ENCODE assay signal across 8 cellular contexts in genomic region chr9:35604578-35605335, GRCh38. TPM values are rescaled to one million over a fixed set of nuclear protein-coding genes. Genes with fewer than 3 reads are reported as not detected.
A peak's percentile ranks its signal among the peaks of the same experiment; 100 is the strongest.
DNase-seq lines count a peak whose midpoint lies in the region; ATAC-seq and TF ChIP-seq lines count a peak whose summit lies in the region.

A gene with protein sequence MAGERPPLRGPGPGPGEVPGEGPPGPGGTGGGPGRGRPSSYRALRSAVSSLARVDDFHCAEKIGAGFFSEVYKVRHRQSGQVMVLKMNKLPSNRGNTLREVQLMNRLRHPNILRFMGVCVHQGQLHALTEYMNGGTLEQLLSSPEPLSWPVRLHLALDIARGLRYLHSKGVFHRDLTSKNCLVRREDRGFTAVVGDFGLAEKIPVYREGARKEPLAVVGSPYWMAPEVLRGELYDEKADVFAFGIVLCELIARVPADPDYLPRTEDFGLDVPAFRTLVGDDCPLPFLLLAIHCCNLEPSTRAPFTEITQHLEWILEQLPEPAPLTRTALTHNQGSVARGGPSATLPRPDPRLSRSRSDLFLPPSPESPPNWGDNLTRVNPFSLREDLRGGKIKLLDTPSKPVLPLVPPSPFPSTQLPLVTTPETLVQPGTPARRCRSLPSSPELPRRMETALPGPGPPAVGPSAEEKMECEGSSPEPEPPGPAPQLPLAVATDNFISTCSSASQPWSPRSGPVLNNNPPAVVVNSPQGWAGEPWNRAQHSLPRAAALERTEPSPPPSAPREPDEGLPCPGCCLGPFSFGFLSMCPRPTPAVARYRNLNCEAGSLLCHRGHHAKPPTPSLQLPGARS (plus strand): TSS chr9:35605262. CDS start chr9:35605620, 358 bp downstream.

- peak within 1 kb of the TSS; percentile 64 to 92 for H3K4me3 ChIP-seq in gastroesophageal sphincter
- peak within 1 kb of the TSS; percentile 72 to 91 for H3K4me3 ChIP-seq in neuronal stem cell (ENCODE audit: low read length in 2 of 2)

- peaks cover 15 to 22% (median 20%) of the 10 kb centered on the region in 3 donors for H3K4me1 Mint-ChIP-seq in IgD-negative memory B cell

- H2AFZ ChIP-seq in neuronal stem cell (ENCODE audit: low read length), result peak within 1 kb of the TSS; percentile 87

- H2BK5ac ChIP-seq in neuronal stem cell (ENCODE audit: low read length), result no peak within 1 kb of the TSS

- H3K36me3 ChIP-seq in gastroesophageal sphincter (peaks cover 0 to 26% of the 10 kb centered on the region in 2 donors), neuronal stem cell (replicated peaks in 1 of 2; ENCODE audit: control insufficient read depth in 2 of 2, insufficient read depth in 2 of 2, low read length in 2 of 2) (peaks cover 21 to 28% of the 10 kb centered on the region in 2 donors)

- TF ChIP-seq EP300 in gastroesophageal sphincter (IDR thresholded peaks at IDR 0.05), result no peak

- H2BK120ac ChIP-seq in neuronal stem cell (ENCODE audit: low read depth, low read length), result no peak within 1 kb of the TSS

- ATAC-seq in GM21529 (IDR thresholded peaks at IDR 0.05; ENCODE audit: unreplicated experiment), result peak; percentile 45
- ATAC-seq in gastroesophageal sphincter, result peak; percentile 38

- TF ChIP-seq CTCF in gastroesophageal sphincter (IDR thresholded peaks at IDR 0.05), result no peak

- H3K4me3 Mint-ChIP-seq in IgD-negative memory B cell, result peak within 1 kb of the TSS; percentile 91 to 98 (median 97)

- peak within 1 kb of the TSS; percentile 86 for H3K23ac ChIP-seq in neuronal stem cell (ENCODE audit: low read depth, low read length, poor library complexity)

- peaks cover 0 to 42% (median 17%) of the 10 kb centered on the region in 3 donors for H3K4me1 ChIP-seq in gastroesophageal sphincter
- peaks cover 9 to 10% of the 10 kb centered on the region in 2 donors for H3K4me1 ChIP-seq in neuronal stem cell (ENCODE audit: control insufficient read depth in 2 of 2, insufficient read depth in 1 of 2, low read depth in 1 of 2, low read length in 2 of 2)

- no peak within 1 kb of the TSS for H3K4ac ChIP-seq in neuronal stem cell (ENCODE audit: low read length)

- H3K9me3 ChIP-seq in gastroesophageal sphincter (no peaks in the 10 kb centered on the region), neuronal stem cell (replicated peaks in 1 of 2; ENCODE audit: control insufficient read depth in 2 of 2, insufficient read depth in 1 of 2, low read depth in 1 of 2, low read length in 2 of 2) (no peaks in the 10 kb centered on the region)

- peak within 1 kb of the TSS; percentile 72 to 97 (median 90) for H3K27ac ChIP-seq in gastroesophageal sphincter
- H3K27ac ChIP-seq in neuronal stem cell (replicated peaks; ENCODE audit: low read length), result peak within 1 kb of the TSS; percentile 75

- H4K8ac ChIP-seq in neuronal stem cell (ENCODE audit: low read depth, low read length), result no peak within 1 kb of the TSS

- TF ChIP-seq POLR2A in gastroesophageal sphincter (IDR thresholded peaks at IDR 0.05), result no peak

- H3K36me3 Mint-ChIP-seq in IgD-negative memory B cell, result no peaks in the 10 kb centered on the region

- H3K27me3 ChIP-seq in gastroesophageal sphincter (no peaks in the 10 kb centered on the region), neuronal stem cell (ENCODE audit: control insufficient read depth in 3 of 3, insufficient read depth in 3 of 3, low read depth in 1 of 3, low read length in 3 of 3) (no peaks in the 10 kb centered on the region)

- DNase-seq in DMS114 treated with DMSO at 0.1 percent for 48 hours (lab: John Stamatoyannopoulos, UW; ENCODE audit: unreplicated experiment), result peak; percentile 56
- peak; percentile 53 for DNase-seq in SK-MEL-5 (ENCODE audit: low read depth, low spot score)
- peak; percentile 87 for DNase-seq in activated naive CD4-positive, alpha-beta T cell treated with Interleukin-2 at 50 U/mL for 16 hours
- DNase-seq in neuronal stem cell (ENCODE audit: low spot score), result peak; percentile 85
- peak; percentile 29 for DNase-seq in stromal cell of bone marrow (ENCODE audit: low read depth)

- H3K9me3 Mint-ChIP-seq in IgD-negative memory B cell, result no peaks in the 10 kb centered on the region

- in situ Hi-C loops in SK-MEL-5 (cut with HindIII; ENCODE audit: low pct_unique_long_range_greater_than_20kb, low sequenced_read_pairs), result no loop called here

- H2AK5ac ChIP-seq in neuronal stem cell (ENCODE audit: low read depth, low read length), result peak within 1 kb of the TSS; percentile 6

- H3K9ac ChIP-seq in neuronal stem cell (ENCODE audit: low read depth, low read length, poor library complexity), result peak within 1 kb of the TSS; percentile 88

- H3K27me3 Mint-ChIP-seq in IgD-negative memory B cell, result no peaks in the 10 kb centered on the region

- H2BK15ac ChIP-seq in neuronal stem cell (ENCODE audit: low read length), result peak within 1 kb of the TSS; percentile 81

- H3K27ac Mint-ChIP-seq in IgD-negative memory B cell, result peak within 1 kb of the TSS; percentile 94 to 99 (median 95)

- H2BK12ac ChIP-seq in neuronal stem cell (ENCODE audit: low read length), result no peak within 1 kb of the TSS

- H3K18ac ChIP-seq in neuronal stem cell (ENCODE audit: low read length), result peak within 1 kb of the TSS; percentile 92

- WGBS in gastroesophageal sphincter (ENCODE audit: low coverage in 1 of 2), 2 donors, result 0% methylated on average over 6 to 9 of the region's 52 CpGs
- WGBS in neuronal stem cell (ENCODE audit: extremely low coverage in 2 of 2, insufficient read length in 2 of 2, insufficient replicate concordance in 1 of 2), 2 donors, result no CpG with 5 or more reads among the region's 52 CpGs

- peaks cover 5% of the 10 kb centered on the region for H3K79me1 ChIP-seq in neuronal stem cell (ENCODE audit: low read depth, low read length)

- H3K4me2 ChIP-seq in neuronal stem cell (ENCODE audit: insufficient read depth, low read length, poor library complexity, severe bottlenecking), result peak within 1 kb of the TSS; percentile 92

- H3K14ac ChIP-seq in neuronal stem cell (ENCODE audit: low read length), result no peak within 1 kb of the TSS

- H4K91ac ChIP-seq in neuronal stem cell (ENCODE audit: low read depth, low read length, poor library complexity), result no peak within 1 kb of the TSS

RNA-seq across cellular contexts. Expression of the gene that starts here (rescaled TPM):
- polyA plus RNA-seq in IgD-negative memory B cell, result 10.3 TPM
- total RNA-seq in SK-MEL-5 (2014; rRNA removed; shearing (Covaris generic)), result 4.1 and 5.5 TPM in 2 replicates
- polyA plus RNA-seq in SK-MEL-5 (2015; cell fraction: cytosol; rRNA removed), result 17.0 and 21.0 TPM in 2 replicates
- 52.6 and 114 TPM in 2 replicates for polyA plus RNA-seq in SK-MEL-5 (2015; cell fraction: nucleus; rRNA removed)
- 10 to 100 TPM; 38.2 to 77.1 (median 40.2) TPM for total RNA-seq in gastroesophageal sphincter
- 23.9 TPM for polyA plus RNA-seq in neuronal stem cell (2013, experiment 1 of 2)
- 22.7 TPM for polyA plus RNA-seq in neuronal stem cell (2013, experiment 2 of 2)

Comparison
In these comparisons a context has a peak if more than half of its experiments do, and no peak if none do; other contexts are left out.
1. Peak in every context shown above with its lines: DNase-seq, ATAC-seq, H3K4me3 ChIP-seq and H3K27ac ChIP-seq.
2. DNase-seq: peak in every context shown above with its lines; median percentile 87 in activated naive CD4-positive, alpha-beta T cell treated with Interleukin-2 at 50 U/mL for 16 hours; 85 in neuronal stem cell; 56 in DMS114 treated with DMSO at 0.1 percent for 48 hours; 53 in SK-MEL-5; 29 in stromal cell of bone marrow.